20 cellular contexts compared by ENCODE assay signal in the genomic region with DNA sequence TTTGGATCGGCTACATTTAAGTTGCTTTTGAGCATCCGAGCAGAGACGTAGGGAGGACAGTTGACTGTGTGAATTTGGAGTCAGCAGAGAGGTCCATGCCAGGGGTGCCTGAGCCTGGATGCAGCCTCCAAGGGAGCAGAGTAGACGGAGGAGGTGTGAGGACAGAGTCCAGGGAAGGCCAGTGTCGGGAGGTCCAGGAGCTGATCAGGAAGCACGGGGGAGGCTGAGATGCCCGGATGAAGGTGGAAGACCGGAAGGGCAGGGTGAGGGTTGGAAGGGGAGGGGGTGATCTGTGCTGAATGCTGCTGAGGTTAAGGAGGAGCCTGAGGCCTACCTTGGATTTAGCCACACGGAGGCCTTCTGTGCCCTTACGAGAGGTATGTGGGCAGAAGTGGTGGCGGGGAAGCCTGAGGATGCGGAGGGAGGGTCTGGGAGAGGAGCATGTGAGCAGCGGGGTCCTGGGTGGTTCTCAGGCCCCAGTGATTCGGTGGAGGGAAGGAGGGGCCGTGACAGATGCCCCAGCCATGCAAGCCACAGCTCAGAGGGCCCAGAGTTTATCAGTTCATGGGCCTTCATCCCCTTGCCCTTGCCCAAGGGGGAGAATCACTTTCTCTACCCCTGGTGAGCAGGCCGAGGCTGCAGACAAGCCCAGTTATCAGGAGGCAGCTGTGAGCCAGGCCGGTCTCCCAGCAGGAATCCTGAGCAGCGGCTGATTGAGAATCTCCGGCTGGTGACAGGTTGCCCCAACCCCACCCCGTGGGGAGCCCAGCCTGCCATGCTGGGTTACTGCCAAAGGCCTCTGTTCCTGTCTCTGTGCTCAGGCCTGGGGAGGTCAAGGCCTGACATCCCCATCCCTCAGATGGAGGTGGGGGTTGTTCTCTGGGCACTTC. TPM values are rescaled to one million over a fixed set of nuclear protein-coding genes. Genes with fewer than 3 reads are reported as not detected.
DNase-seq lines count a peak whose midpoint lies in the region; ATAC-seq, FAIRE-seq and TF ChIP-seq lines count a peak whose summit lies in the region.
"Had no signal": no experiment of that assay in that cellular context is flagged by ENCODE, and none has a peak within 500 bp of the region (broad histone marks: within the 10 kb centered on the region; RNA-seq: fewer than 3 reads in every experiment).

No MANE protein-coding gene starts in this region.

- H3K18ac ChIP-seq in H1 (ENCODE audit: extremely low read depth, low read length) = no peak overlapping the region

- TF ChIP-seq CTCF in H1 (IDR thresholded peaks at IDR 0.05; ENCODE audit: control extremely low read depth in 1 of 3, insufficient read depth in 1 of 3, low read depth in 1 of 3, low read length in 3 of 3) = no peak

- H3K27ac ChIP-seq in H1 (ENCODE audit: low read depth, low read length) = no peak overlapping the region
- H3K27ac ChIP-seq: C4-2B, KMS-11 had no signal

- POLR2A ChIA-PET in H1 (lab: Charles Lee; ENCODE audit: partially characterized antibody) = interaction anchor here (1.0 to 1.1 kb wide), 2 partner anchors 9 to 12 kb away, joined by 3 read pairs; no protein-coding TSS in a partner anchor

- CTCF ChIA-PET in H1 (lab: Charles Lee; ENCODE audit: partially characterized antibody) = interaction anchor here (0.5 to 1.9 kb wide), 6 partner anchors 24 to 651 kb away, joined by 3 to 6 read pairs (median 4); no protein-coding TSS in a partner anchor

- H4K8ac ChIP-seq in H1 (ENCODE audit: extremely low read depth, insufficient read depth, low read length) = peak overlapping the region; percentile 29; the same call in 1 of the 2 replicates

- H4K91ac ChIP-seq in H1 (replicated peaks; ENCODE audit: insufficient read length, low read length) = peak overlapping the region; percentile 10

- H3K79me2 ChIP-seq in H1 (ENCODE audit: control insufficient read depth in 1 of 2, insufficient read depth in 2 of 2, low read length in 2 of 2) = no peaks in the 10 kb centered on the region

- H3K9me3 ChIP-seq in H1 (ENCODE audit: insufficient read depth in 2 of 2, low read depth in 1 of 2, low read length in 1 of 2) = no peaks in the 10 kb centered on the region

- no peak overlapping the region for H3K4me2 ChIP-seq in H1 (ENCODE audit: insufficient read depth in 1 of 2, low read depth in 2 of 2, low read length in 2 of 2)
- H3K4me2 ChIP-seq: KMS-11 had no signal

- H3K23ac ChIP-seq in H1 (ENCODE audit: insufficient read length) = no peak overlapping the region

- TF ChIP-seq EP300 in H1 (IDR thresholded peaks at IDR 0.05; ENCODE audit: borderline replicate concordance in 1 of 2, low read depth in 2 of 2, low read length in 2 of 2) = no peak

- DNase-seq in NCI-H524 (lab: John Stamatoyannopoulos, UW) = peak; percentile 40 to 66
- DNase-seq in NCI-H524 treated with DMSO at 0.1 percent for 48 hours (lab: John Stamatoyannopoulos, UW) = no peak
- peak; percentile 23 for DNase-seq in NCI-H1694 treated with DMSO at 0.1 percent for 48 hours (lab: John Stamatoyannopoulos, UW)
- no peak for DNase-seq in H1 (ENCODE audit: low read depth in 1 of 2, low spot score in 2 of 2)
- peak; percentile 72 for DNase-seq in retina
- DNase-seq in NCI-H82 treated with DMSO at 0.1 percent for 48 hours (lab: John Stamatoyannopoulos, UW; ENCODE audit: unreplicated experiment) = no peak
- DNase-seq in NCI-H2029 treated with DMSO at 0.1 percent for 48 hours (lab: John Stamatoyannopoulos, UW) = no peak
- DNase-seq: COR-L47, NCI-H1092, NCI-H1930, NCI-H226, NCI-H774, SHP77 treated with DMSO at 0.1 percent for 48 hours had no signal

- H3K14ac ChIP-seq in H1 (ENCODE audit: insufficient read length) = no peak overlapping the region

- H3K27me3 ChIP-seq in H1 (replicated peaks in 1 of 4; ENCODE audit: control insufficient read depth in 3 of 4, extremely low read depth in 1 of 4, insufficient read depth in 3 of 4, low read length in 3 of 4) = no peaks in the 10 kb centered on the region; a peak in 1 of 7 replicates

- H2AK5ac ChIP-seq in H1 (ENCODE audit: low read depth, low read length) = no peak overlapping the region

- no peak overlapping the region for H3K4me3 ChIP-seq in H1 (ENCODE audit: extremely low read depth in 1 of 4, insufficient read depth in 2 of 4, low read depth in 3 of 4, low read length in 4 of 4)

- H3K36me3 ChIP-seq in H1 (ENCODE audit: control insufficient read depth in 2 of 4, insufficient read depth in 4 of 4, low read length in 3 of 4) = peaks cover 0 to 4% (median 0%) of the 10 kb centered on the region in 4 experiments; a peak in 2 of 8 replicates

- no peak overlapping the region for H3K4ac ChIP-seq in H1 (replicated peaks; ENCODE audit: insufficient read length, low read depth, low read length)

- H3K79me1 ChIP-seq in H1 (ENCODE audit: low read depth, low read length) = no peaks in the 10 kb centered on the region

- no peak overlapping the region for H2BK15ac ChIP-seq in H1 (ENCODE audit: low read length)

- H4K5ac ChIP-seq in H1 (ENCODE audit: insufficient read length, low read depth, low read length) = no peak overlapping the region

- no peak overlapping the region for H2BK120ac ChIP-seq in H1 (replicated peaks; ENCODE audit: low read depth, low read length)

- H3K56ac ChIP-seq in H1 (replicated peaks; ENCODE audit: insufficient read length, low read depth, low read length) = no peak overlapping the region

- TF ChIP-seq RAD21 in H1 (IDR thresholded peaks at IDR 0.05 in 1 of 2, conservative IDR thresholded peaks at IDR 0.05 in 1 of 2; ENCODE audit: low read depth in 2 of 2, low read length in 2 of 2) = no peak

- no peak for ATAC-seq in HG03095 (IDR thresholded peaks at IDR 0.05; ENCODE audit: unreplicated experiment)

- WGBS in H1 (ENCODE audit: extremely low coverage in 1 of 2, insufficient coverage in 1 of 2, insufficient read length in 1 of 2, insufficient replicate concordance in 2 of 2, low coverage in 1 of 2, low lambda C conversion rate in 2 of 2, missing lambda C conversion rate in 1 of 2), 2 experiments = 85% methylated on average over 20 of the region's 20 CpGs; no CpG with 5 or more reads in 1 of the 2 experiments

- no peaks in the 10 kb centered on the region for H4K20me1 ChIP-seq in H1 (replicated peaks in 1 of 2; ENCODE audit: control insufficient read depth in 1 of 2, insufficient read depth in 2 of 2, low read length in 2 of 2)

- H3K23me2 ChIP-seq in H1 (ENCODE audit: low read depth, low read length) = no peaks in the 10 kb centered on the region

- no peak for FAIRE-seq in H1 (lab: Jason Lieb, UNC)
- FAIRE-seq: GM12891, RCC 7860 had no signal

- H2AFZ ChIP-seq in H1 (ENCODE audit: low read length) = no peak overlapping the region

- no peak for TF ChIP-seq POLR2A in H1 (IDR thresholded peaks at IDR 0.05; ENCODE audit: control extremely low read depth in 1 of 2, low read depth in 2 of 2, low read length in 2 of 2)

- H2BK12ac ChIP-seq in H1 (ENCODE audit: low read depth, low read length) = peak overlapping the region; percentile 27; the same call in 1 of the 2 replicates

- H2BK5ac ChIP-seq in H1 (ENCODE audit: low read depth, low read length) = no peak overlapping the region; the same call in 1 of the 2 replicates

- H3K9ac ChIP-seq in H1 (replicated peaks in 1 of 4; ENCODE audit: extremely low read depth in 1 of 4, low read depth in 3 of 4, low read length in 3 of 4) = no peak overlapping the region
- H3K9ac ChIP-seq: KMS-11 had no signal

- peaks cover 0 to 7% (median under 1%) of the 10 kb centered on the region in 4 experiments; a peak in 4 of 7 replicates for H3K4me1 ChIP-seq in H1 (replicated peaks in 1 of 4; ENCODE audit: control insufficient read depth in 3 of 4, insufficient read depth in 4 of 4, low read length in 3 of 4)

- no peak overlapping the region for H2BK20ac ChIP-seq in H1 (ENCODE audit: low read length)

TF ChIP-seq in H1, 55 proteins besides CTCF, POLR2A, EP300 and RAD21:
- TF ChIP-seq HDAC6 (IDR thresholded peaks at IDR 0.05; ENCODE audit: low read depth, low read length) (no peak), SIN3A (conservative IDR thresholded peaks at IDR 0.05 in 1 of 2, IDR thresholded peaks at IDR 0.05 in 1 of 2; ENCODE audit: low read depth in 1 of 2, low read length in 2 of 2) (no peak), SIRT6 (IDR thresholded peaks at IDR 0.05; ENCODE audit: low read length) (no peak), SP2 (IDR thresholded peaks at IDR 0.05; ENCODE audit: low read length) (no peak), TEAD4 (IDR thresholded peaks at IDR 0.05; ENCODE audit: low read depth, low read length) (no peak), ASH2L (IDR thresholded peaks at IDR 0.05; ENCODE audit: low read length) (no peak), GTF2F1 (IDR thresholded peaks at IDR 0.05; ENCODE audit: borderline replicate concordance, low read depth, low read length) (no peak), TBP (IDR thresholded peaks at IDR 0.05; ENCODE audit: low read depth, low read length) (no peak), SUZ12 (IDR thresholded peaks at IDR 0.05; ENCODE audit: low read length) (no peak), NRF1 (IDR thresholded peaks at IDR 0.05; ENCODE audit: low read depth, low read length) (no peak), TAF1 (IDR thresholded peaks at IDR 0.05; ENCODE audit: low read depth, low read length) (no peak)
- TF ChIP-seq, protein P1, sequence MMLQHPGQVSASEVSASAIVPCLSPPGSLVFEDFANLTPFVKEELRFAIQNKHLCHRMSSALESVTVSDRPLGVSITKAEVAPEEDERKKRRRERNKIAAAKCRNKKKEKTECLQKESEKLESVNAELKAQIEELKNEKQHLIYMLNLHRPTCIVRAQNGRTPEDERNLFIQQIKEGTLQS (IDR thresholded peaks at IDR 0.05; ENCODE audit: insufficient read depth, low read depth, low read length) = no peak

RNA-seq across cellular contexts. Expression of a gene that starts 53.9 kb away (rescaled TPM):
- 0.47 and 1.1 TPM in 2 replicates for total RNA-seq in H1 (2021; fragmentation: NEBNext Ultra II Directional; extraction: Animal tissue kit (Norgen Biotek cat#: 25700))
- polyA plus RNA-seq in H1 (2011; rRNA removed) = 0.33 and 0.63 TPM in 2 replicates
- 0.49 TPM for polyA plus RNA-seq in H1 (2011; cell fraction: cytosol; rRNA removed)
- polyA plus RNA-seq in H1 (2011; cell fraction: nucleus; rRNA removed) = 0.23 TPM
- polyA plus RNA-seq in H1 (2012, experiment 1 of 2) = 0.70 to 0.90 TPM (median 0.74 TPM) in 4 replicates
- polyA plus RNA-seq in H1 (2012, experiment 2 of 2) = 1.9 TPM
- polyA plus RNA-seq in H1 (2013, experiment 1 of 2) = 0.16 TPM
- 0.22 TPM for polyA plus RNA-seq in H1 (2013, experiment 2 of 2)
- polyA minus RNA-seq in H1 (2011; rRNA and poly(A)+ RNA removed) = 0.51 and 0.60 TPM in 2 replicates
- not detected for polyA minus RNA-seq in H1 (2011; cell fraction: cytosol; rRNA and poly(A)+ RNA removed)
- polyA minus RNA-seq in H1 (2011; cell fraction: nucleus; rRNA and poly(A)+ RNA removed) = 0.70 TPM
- total RNA-seq: A172; T-helper 2 cell treated with Interferon-gamma antibody and Interleukin-4, amounts not matched to agents 100 ng/mL and 5 ng/mL, for 36 hours had no signal

Comparison
In these comparisons a context has a peak if more than half of its experiments do, and no peak if none do; other contexts are left out.
1. DNase-seq: peak in NCI-H524 (2 of 2), NCI-H1694 treated with DMSO at 0.1 percent for 48 hours (single experiment) and retina (single experiment); none in NCI-H524 treated with DMSO at 0.1 percent for 48 hours (single experiment), H1 (0 of 2), NCI-H82 treated with DMSO at 0.1 percent for 48 hours (single experiment) and NCI-H2029 treated with DMSO at 0.1 percent for 48 hours (single experiment).